11 cellular contexts compared by ENCODE assay signal in the genomic region with DNA sequence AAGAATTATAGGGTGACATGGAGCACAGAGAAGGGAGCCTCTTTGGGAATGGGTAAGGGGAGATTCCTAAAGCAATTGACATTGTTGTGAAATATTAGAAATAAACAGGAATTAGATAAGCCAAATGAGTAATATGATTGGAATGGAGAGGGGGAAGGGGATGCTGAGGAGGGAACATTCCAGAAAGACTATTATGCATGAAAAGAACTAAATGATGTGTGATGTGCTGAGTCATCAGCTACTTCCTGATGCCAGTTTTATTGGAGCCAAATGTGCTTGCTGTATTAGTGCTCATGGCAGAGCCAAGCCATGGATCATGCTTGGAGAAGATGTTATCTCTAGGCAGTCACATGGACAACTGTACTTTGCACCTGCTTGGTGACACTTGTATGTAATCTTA.
DNase-seq lines count a peak whose midpoint lies in the region; ATAC-seq, FAIRE-seq and TF ChIP-seq lines count a peak whose summit lies in the region.
"Had no signal": no experiment of that assay in that cellular context is flagged by ENCODE, and none has a peak within 500 bp of the region (broad histone marks: within the 10 kb centered on the region; RNA-seq: fewer than 3 reads in every experiment).

No MANE protein-coding gene starts in this region.

- CTCF ChIA-PET in endothelial cell of umbilical vein (lab: Charles Lee) = no interaction called here
- CTCF ChIA-PET in activated CD8-positive, alpha-beta memory T cell treated with anti-CD3 and anti-CD28 coated beads, Interleukin-2, amount 10 ng/mL, durations not matched to agents 7 days and 5 days (lab: Charles Lee) = no interaction called here

- H3K4me1 ChIP-seq in endothelial cell of umbilical vein (ENCODE audit: control insufficient read depth, extremely low read depth, insufficient read depth, low read length) (peaks cover 17% of the 10 kb centered on the region), mucosa of descending colon (ENCODE audit: low read depth) (no peaks in the 10 kb centered on the region), tibial nerve (no peaks in the 10 kb centered on the region), vagina (no peaks in the 10 kb centered on the region)

- no peaks in the 10 kb centered on the region for H3K36me3 Mint-ChIP-seq in activated CD8-positive, alpha-beta memory T cell treated with anti-CD3 and anti-CD28 coated beads, Interleukin-2, amount 10 ng/mL, durations not matched to agents 7 days and 5 days

- no peak overlapping the region for H3K4me3 ChIP-seq in endothelial cell of umbilical vein (replicated peaks in 1 of 3; ENCODE audit: insufficient read depth in 1 of 3, low read depth in 1 of 3, low read length in 3 of 3)
- H3K4me3 ChIP-seq in mucosa of descending colon = no peak overlapping the region
- H3K4me3 ChIP-seq in tibial nerve = no peak overlapping the region
- H3K4me3 ChIP-seq in vagina = no peak overlapping the region

- TF ChIP-seq POLR2A in endothelial cell of umbilical vein (IDR thresholded peaks at IDR 0.05; ENCODE audit: low read depth, low read length) = no peak
- no peak for TF ChIP-seq POLR2A in tibial nerve (IDR thresholded peaks at IDR 0.05)
- no peak for TF ChIP-seq POLR2A in vagina (IDR thresholded peaks at IDR 0.05)

- TF ChIP-seq EP300 in tibial nerve (IDR thresholded peaks at IDR 0.05) = no peak

- H3K27me3 ChIP-seq in endothelial cell of umbilical vein (ENCODE audit: control insufficient read depth in 2 of 2, insufficient read depth in 2 of 2, low read length in 2 of 2) (no peaks in the 10 kb centered on the region), tibial nerve (no peaks in the 10 kb centered on the region), vagina (no peaks in the 10 kb centered on the region)

- peak overlapping the region; percentile 35 for H3K4me2 ChIP-seq in endothelial cell of umbilical vein (ENCODE audit: insufficient read depth, low read length)

- dilution Hi-C loops in endothelial cell of umbilical vein (cut with MboI; ENCODE audit: extremely low pct_ligation_motif_present, low sequenced_read_pairs) = no loop called here

- no peaks in the 10 kb centered on the region for H3K9me3 ChIP-seq in endothelial cell of umbilical vein (replicated peaks; ENCODE audit: control insufficient read depth, insufficient read depth, low read length)
- no peaks in the 10 kb centered on the region for H3K9me3 ChIP-seq in mucosa of descending colon
- H3K9me3 ChIP-seq in tibial nerve = no peaks in the 10 kb centered on the region
- H3K9me3 ChIP-seq in vagina = no peaks in the 10 kb centered on the region

- DNase-seq in DMS79 (lab: John Stamatoyannopoulos, UW) (peak; percentile 59), NCI-H460 (ENCODE audit: extremely low read depth, low read depth) (peak; percentile 19), endothelial cell of umbilical vein (ENCODE audit: low read depth, low spot score) (peak; percentile 84), mucosa of descending colon (no peak), tibial nerve (ENCODE audit: low spot score in 2 of 2) (no peak), vagina (ENCODE audit: extremely low spot score in 2 of 2) (no peak)
- no peak for DNase-seq in activated CD8-positive, alpha-beta memory T cell treated with anti-CD3 and anti-CD28 coated beads, Interleukin-2, amount 10 ng/mL, durations not matched to agents 7 days and 5 days
- DNase-seq: activated T-cell treated with anti-CD3 and anti-CD28 coated beads, Interleukin-2, amount 50 U/mL, for 4 hours; immature natural killer cell; Karpas-422 had no signal

- POLR2A ChIA-PET in endothelial cell of umbilical vein (lab: Charles Lee) = no interaction called here

- TF ChIP-seq CTCF in endothelial cell of umbilical vein (IDR thresholded peaks at IDR 0.05; ENCODE audit: extremely low read depth in 1 of 2, insufficient read depth in 1 of 2, low read depth in 1 of 2, low read length in 2 of 2) = no peak
- TF ChIP-seq CTCF in mucosa of descending colon (IDR thresholded peaks at IDR 0.05) = no peak
- no peak for TF ChIP-seq CTCF in tibial nerve (IDR thresholded peaks at IDR 0.05)
- no peak for TF ChIP-seq CTCF in vagina (IDR thresholded peaks at IDR 0.05)

- H3K9me1 ChIP-seq in endothelial cell of umbilical vein (replicated peaks; ENCODE audit: control insufficient read depth, extremely low read depth, insufficient read depth, low read length) = no peaks in the 10 kb centered on the region

- H3K27ac ChIP-seq in endothelial cell of umbilical vein (ENCODE audit: insufficient read depth, low read depth, low read length) (peak overlapping the region; percentile 60), tibial nerve (no peak overlapping the region), vagina (no peak overlapping the region)

- H3K36me3 ChIP-seq in endothelial cell of umbilical vein (ENCODE audit: control insufficient read depth in 2 of 2, extremely low read depth in 1 of 2, insufficient read depth in 2 of 2, low read length in 2 of 2) (no peaks in the 10 kb centered on the region), mucosa of descending colon (ENCODE audit: low read depth) (no peaks in the 10 kb centered on the region), tibial nerve (no peaks in the 10 kb centered on the region), vagina (no peaks in the 10 kb centered on the region)

- H3K9me3 Mint-ChIP-seq in activated CD8-positive, alpha-beta memory T cell treated with anti-CD3 and anti-CD28 coated beads, Interleukin-2, amount 10 ng/mL, durations not matched to agents 7 days and 5 days (ENCODE audit: low read depth) = peaks cover 3% of the 10 kb centered on the region

- no TSS peak for BruUV-seq in endothelial cell of umbilical vein (replicated peaks; lab: Mats Ljungman, UMichigan)

- ATAC-seq in mucosa of descending colon (peak; percentile 68), HG03432 (IDR thresholded peaks at IDR 0.05; ENCODE audit: unreplicated experiment) (no peak)
- no peak for ATAC-seq in activated CD8-positive, alpha-beta memory T cell treated with anti-CD3 and anti-CD28 coated beads, Interleukin-2, amount 10 ng/mL, durations not matched to agents 7 days and 5 days
- ATAC-seq: activated T-cell treated with anti-CD3 and anti-CD28 coated beads, Interleukin-2, amount 50 U/mL, for 4 hours had no signal

- intact Hi-C loops in endothelial cell of umbilical vein (cut with micrococcal nuclease) = loop anchor here (2.0 kb wide), 2 partner anchors 21 to 419 kb away; no protein-coding TSS in a partner anchor
- intact Hi-C loops in mucosa of descending colon (cut with DNase I, micrococcal nuclease) = no loop called here
- intact Hi-C loops in vagina (cut with DNase I) = no loop called here

- no peaks in the 10 kb centered on the region for H3K4me1 Mint-ChIP-seq in activated CD8-positive, alpha-beta memory T cell treated with anti-CD3 and anti-CD28 coated beads, Interleukin-2, amount 10 ng/mL, durations not matched to agents 7 days and 5 days
- H3K4me1 Mint-ChIP-seq: immature natural killer cell had no signal

- no peaks in the 10 kb centered on the region for H4K20me1 ChIP-seq in endothelial cell of umbilical vein (replicated peaks; ENCODE audit: control insufficient read depth, extremely low read depth, insufficient read depth, low read length)

- no peaks in the 10 kb centered on the region for H3K79me2 ChIP-seq in endothelial cell of umbilical vein (ENCODE audit: control insufficient read depth, insufficient read depth, low read length)

- H3K27me3 Mint-ChIP-seq in activated CD8-positive, alpha-beta memory T cell treated with anti-CD3 and anti-CD28 coated beads, Interleukin-2, amount 10 ng/mL, durations not matched to agents 7 days and 5 days = no peaks in the 10 kb centered on the region

- H3K9ac ChIP-seq in endothelial cell of umbilical vein (replicated peaks; ENCODE audit: extremely low read depth, insufficient read depth, low read length) = no peak overlapping the region

- H3K27ac Mint-ChIP-seq in activated CD8-positive, alpha-beta memory T cell treated with anti-CD3 and anti-CD28 coated beads, Interleukin-2, amount 10 ng/mL, durations not matched to agents 7 days and 5 days = no peak overlapping the region
- H3K27ac Mint-ChIP-seq: immature natural killer cell had no signal

- FAIRE-seq in endothelial cell of umbilical vein (lab: Jason Lieb, UNC) = peak; percentile 75

- no peak overlapping the region for H2AFZ ChIP-seq in endothelial cell of umbilical vein (ENCODE audit: low read depth, low read length)

- no peak overlapping the region for H3K4me3 Mint-ChIP-seq in activated CD8-positive, alpha-beta memory T cell treated with anti-CD3 and anti-CD28 coated beads, Interleukin-2, amount 10 ng/mL, durations not matched to agents 7 days and 5 days
- H3K4me3 Mint-ChIP-seq: activated T-cell treated with anti-CD3 and anti-CD28 coated beads, Interleukin-2, amount 50 U/mL, for 4 hours; immature natural killer cell had no signal

TF ChIP-seq in endothelial cell of umbilical vein, 7 proteins besides CTCF, POLR2A, EP300 and RAD21:
- TF ChIP-seq, protein P1, sequence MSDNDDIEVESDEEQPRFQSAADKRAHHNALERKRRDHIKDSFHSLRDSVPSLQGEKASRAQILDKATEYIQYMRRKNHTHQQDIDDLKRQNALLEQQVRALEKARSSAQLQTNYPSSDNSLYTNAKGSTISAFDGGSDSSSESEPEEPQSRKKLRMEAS (IDR thresholded peaks at IDR 0.05; ENCODE audit: insufficient read depth, insufficient read length) = peak; percentile 36
- TF ChIP-seq MYC (IDR thresholded peaks at IDR 0.05; ENCODE audit: low read depth, low read length) (no peak), JUN (IDR thresholded peaks at IDR 0.05; ENCODE audit: borderline replicate concordance, insufficient read depth, insufficient read length, low read depth) (peak; percentile 93), EZH2 (IDR thresholded peaks at IDR 0.05; ENCODE audit: borderline replicate concordance, low read depth, low read length, severe bottlenecking) (no peak), FOS (IDR thresholded peaks at IDR 0.05; ENCODE audit: borderline replicate concordance, insufficient read depth, low read length) (peak; percentile 88), POLR2AphosphoS5 (IDR thresholded peaks at IDR 0.05; ENCODE audit: insufficient read depth, low read depth, low read length) (no peak), GATA2 (IDR thresholded peaks at IDR 0.05; ENCODE audit: insufficient read depth, insufficient read length, low read depth, low read length) (peak; percentile 97)

Comparison
In these comparisons a context has a peak if more than half of its experiments do, and no peak if none do; other contexts are left out.
1. DNase-seq: peak in DMS79 (single experiment), NCI-H460 (single experiment) and endothelial cell of umbilical vein (single experiment); none in mucosa of descending colon (0 of 3), tibial nerve (0 of 2), activated CD8-positive, alpha-beta memory T cell treated with anti-CD3 and anti-CD28 coated beads, Interleukin-2, amount 10 ng/mL, durations not matched to agents 7 days and 5 days (single experiment) and vagina (0 of 2).